Comparison of ENCODE assay signal across 11 cellular contexts in genomic region chr4:23890369-23891063, GRCh38. TPM values are rescaled to one million over a fixed set of nuclear protein-coding genes. Genes with fewer than 3 reads are reported as not detected.
DNase-seq lines count a peak whose midpoint lies in the region; ATAC-seq and TF ChIP-seq lines count a peak whose summit lies in the region.
"Had no signal": no experiment of that assay in that cellular context is flagged by ENCODE, and none has a peak within 500 bp of the region (broad histone marks: within the 10 kb centered on the region; RNA-seq: fewer than 3 reads in every experiment).

No MANE protein-coding gene starts in this region.

- H3K36me3 Mint-ChIP-seq in activated T-cell treated with anti-CD3 and anti-CD28 coated beads, Interleukin-2, amount 50 U/mL, for 72 hours (ENCODE audit: insufficient read depth in 2 of 2): no peaks in the 10 kb centered on the region
- H3K36me3 Mint-ChIP-seq: IgD-negative memory B cell had no signal

- 9% methylated on average over 9 of the region's 9 CpGs for WGBS in suprapubic skin

- TF ChIP-seq CTCF in coronary artery (IDR thresholded peaks at IDR 0.05) (no peak), lower lobe of right lung (IDR thresholded peaks at IDR 0.05) (no peak), suprapubic skin (IDR thresholded peaks at IDR 0.05) (no peak), omental fat pad (IDR thresholded peaks at IDR 0.05) (no peak)

- no peak overlapping the region for H3K27ac Mint-ChIP-seq in activated T-cell treated with anti-CD3 and anti-CD28 coated beads, Interleukin-2, amount 50 U/mL, for 72 hours
- H3K27ac Mint-ChIP-seq: IgD-negative memory B cell had no signal

- peaks cover 19% of the 10 kb centered on the region for H3K4me1 Mint-ChIP-seq in activated T-cell treated with anti-CD3 and anti-CD28 coated beads, Interleukin-2, amount 50 U/mL, for 72 hours (ENCODE audit: low read depth)

- intact Hi-C loops in lower lobe of right lung (cut with DNase I): no loop called here

- H3K27ac ChIP-seq in coronary artery (peak overlapping the region in 1 of 2 donors; percentile 71), lower lobe of right lung (peak overlapping the region; percentile 66), suprapubic skin (peak overlapping the region; percentile 81)
- H3K27ac ChIP-seq: epithelial cell of prostate had no signal

- ATAC-seq in lower lobe of right lung (peak in 1 of 2 donors; percentile 8), omental fat pad (ENCODE audit: low FRiP score) (no peak), HG03196 (IDR thresholded peaks at IDR 0.05; ENCODE audit: unreplicated experiment) (no peak)
- no peak for ATAC-seq in activated T-cell treated with anti-CD3 and anti-CD28 coated beads, Interleukin-2, amount 50 U/mL, for 72 hours (replicated peaks in 1 of 2)

- H3K36me3 ChIP-seq in lower lobe of right lung: no peaks in the 10 kb centered on the region
- H3K36me3 ChIP-seq in suprapubic skin: no peaks in the 10 kb centered on the region

- DNase-seq in LHCN-M2 (ENCODE audit: low read depth): peak; percentile 22
- DNase-seq in coronary artery (ENCODE audit: low spot score): no peak
- no peak for DNase-seq in lower lobe of right lung
- no peak for DNase-seq in suprapubic skin (ENCODE audit: low spot score in 2 of 2)
- DNase-seq in omental fat pad (ENCODE audit: low spot score): no peak
- DNase-seq in NCI-H2081 (lab: John Stamatoyannopoulos, UW): no peak
- no peak for DNase-seq in activated T-cell treated with anti-CD3 and anti-CD28 coated beads, Interleukin-2, amount 50 U/mL, for 72 hours
- DNase-seq: activated CD8-positive, alpha-beta memory T cell treated with anti-CD3 and anti-CD28 coated beads, Interleukin-2, amount 50 U/mL, for 4 hours had no signal

- no peak for TF ChIP-seq EP300 in suprapubic skin (IDR thresholded peaks at IDR 0.05)

- H3K9me3 Mint-ChIP-seq in activated T-cell treated with anti-CD3 and anti-CD28 coated beads, Interleukin-2, amount 50 U/mL, for 72 hours: no peaks in the 10 kb centered on the region

- no peak for TF ChIP-seq POLR2A in suprapubic skin (IDR thresholded peaks at IDR 0.05)

- H3K4me1 ChIP-seq in lower lobe of right lung: peaks cover 9% of the 10 kb centered on the region
- H3K4me1 ChIP-seq in suprapubic skin: peaks cover 33% of the 10 kb centered on the region

- peak overlapping the region; percentile 75 for H3K4me3 ChIP-seq in coronary artery
- peak overlapping the region; percentile 56 for H3K4me3 ChIP-seq in lower lobe of right lung
- peak overlapping the region; percentile 52 for H3K4me3 ChIP-seq in suprapubic skin

- H3K27me3 ChIP-seq in lower lobe of right lung (ENCODE audit: low read depth): no peaks in the 10 kb centered on the region
- H3K27me3 ChIP-seq in suprapubic skin: no peaks in the 10 kb centered on the region

- no peak overlapping the region for H3K4me3 Mint-ChIP-seq in activated T-cell treated with anti-CD3 and anti-CD28 coated beads, Interleukin-2, amount 50 U/mL, for 72 hours

- peaks cover 29% of the 10 kb centered on the region for H3K27me3 Mint-ChIP-seq in activated T-cell treated with anti-CD3 and anti-CD28 coated beads, Interleukin-2, amount 50 U/mL, for 72 hours (ENCODE audit: low read depth)
- H3K27me3 Mint-ChIP-seq: IgD-negative memory B cell had no signal

- H3K9me3 ChIP-seq in lower lobe of right lung: no peaks in the 10 kb centered on the region
- no peaks in the 10 kb centered on the region for H3K9me3 ChIP-seq in suprapubic skin

RNA-seq across cellular contexts. Expression of gene PPARGC1A, which starts 0.7 kb away (rescaled TPM):
- 0.90 and 0.98 TPM in 2 replicates for total RNA-seq in LHCN-M2 (2014; rRNA removed)
- polyA plus RNA-seq in LHCN-M2 (2012): 0.10 TPM
- total RNA-seq in lower lobe of right lung: 10.5 TPM
- 10 to 100 TPM; 10.5 to 33.4 (median 13.2) TPM for total RNA-seq in suprapubic skin
- total RNA-seq in omental fat pad: 10 to 100 TPM in 1 of 4 donors, 1 to 10 TPM in 3; 5.0 to 13.6 (median 6.4) TPM
- total RNA-seq in activated T-cell treated with anti-CD3 and anti-CD28 coated beads, Interleukin-2, amount 50 U/mL, for 72 hours: not detected
- polyA plus RNA-seq: IgD-negative memory B cell had no signal
